Comparison of ENCODE assay signal across 8 cellular contexts in genomic region chr6:32194825-32195651, GRCh38. TPM values are rescaled to one million over a fixed set of nuclear protein-coding genes. Genes with fewer than 3 reads are reported as not detected.
A peak's percentile ranks its signal among the peaks of the same experiment; 100 is the strongest.
DNase-seq lines count a peak whose midpoint lies in the region; ATAC-seq, FAIRE-seq and TF ChIP-seq lines count a peak whose summit lies in the region.

No MANE protein-coding gene starts in this region.

- ATAC-seq in HG03354 (IDR thresholded peaks at IDR 0.05; ENCODE audit: poor library complexity, severe bottlenecking, unreplicated experiment) (no peak), GM21619 (IDR thresholded peaks at IDR 0.05; ENCODE audit: unreplicated experiment) (no peak)

- H3K27ac ChIP-seq in small intestine (ENCODE audit: low read depth in 1 of 2, low read length in 1 of 2), result peak overlapping the region; percentile 56 to 93

- no peaks in the 10 kb centered on the region for H3K36me3 ChIP-seq in small intestine (ENCODE audit: control insufficient read depth in 2 of 2, insufficient read depth in 2 of 2, low read length in 2 of 2)

- no peaks in the 10 kb centered on the region for H3K27me3 ChIP-seq in small intestine (ENCODE audit: control insufficient read depth in 2 of 2, insufficient read depth in 2 of 2, low read length in 2 of 2)

- no peak for DNase-seq in CD14-positive monocyte (ENCODE audit: low spot score)
- no peak for DNase-seq in GM18507 (ENCODE audit: extremely low spot score, insufficient read length, low read depth)
- DNase-seq in NCI-H2196 treated with DMSO at 0.1 percent for 48 hours (lab: John Stamatoyannopoulos, UW; ENCODE audit: unreplicated experiment), result peak; percentile 10
- DNase-seq in iPS DF 4.7 (ENCODE audit: extremely low read depth, low spot score), result peak; percentile 87
- DNase-seq in small intestine, result peak; percentile 58

- H3K4me1 Mint-ChIP-seq in CD14-positive monocyte, result peaks cover 56% of the 10 kb centered on the region
- H3K4me1 Mint-ChIP-seq in activated naive CD8-positive, alpha-beta T cell (ENCODE audit: low read depth), result peaks cover 41% of the 10 kb centered on the region

- TF ChIP-seq CTCF in CD14-positive monocyte (IDR thresholded peaks at IDR 0.05), result peak; percentile 74

- peaks cover 6 to 7% of the 10 kb centered on the region in 2 donors for H3K4me1 ChIP-seq in small intestine (ENCODE audit: control insufficient read depth in 2 of 2, insufficient read depth in 1 of 2, low read depth in 1 of 2, low read length in 1 of 2)

- H3K27me3 Mint-ChIP-seq in CD14-positive monocyte (ENCODE audit: low read depth in 3 of 3), result peaks cover 0 to 6% (median 2%) of the 10 kb centered on the region in 3 donors
- no peaks in the 10 kb centered on the region for H3K27me3 Mint-ChIP-seq in activated naive CD8-positive, alpha-beta T cell

- H3K36me3 Mint-ChIP-seq in CD14-positive monocyte, result peaks cover 6 to 13% of the 10 kb centered on the region in 2 donors
- H3K36me3 Mint-ChIP-seq in activated naive CD8-positive, alpha-beta T cell, result no peaks in the 10 kb centered on the region

- WGBS in small intestine, 3 donors, result 16 to 18% (median 17%) methylated on average over 15 of the region's 15 CpGs

- H3K4me3 Mint-ChIP-seq in CD14-positive monocyte, result peak overlapping the region; percentile 84 to 90
- peak overlapping the region; percentile 93 for H3K4me3 Mint-ChIP-seq in activated naive CD8-positive, alpha-beta T cell

- peak overlapping the region; percentile 97 to 100 (median 98) for H3K27ac Mint-ChIP-seq in CD14-positive monocyte
- peak overlapping the region; percentile 97 for H3K27ac Mint-ChIP-seq in activated naive CD8-positive, alpha-beta T cell

- intact Hi-C loops in CD14-positive monocyte (cut with micrococcal nuclease), result loop anchor here (1.0 to 5.0 kb wide), 5 partner anchors 16 to 78 kb away; partner anchors contain the start of genes FKBPL (in 2 of the 2) and RNF5 (in 2 of the 2)

- H3K9me3 ChIP-seq in small intestine (ENCODE audit: control insufficient read depth, low read depth), result no peaks in the 10 kb centered on the region

- peak overlapping the region; percentile 0 to 5 for H3K4me3 ChIP-seq in small intestine (ENCODE audit: low read depth in 1 of 2, low read length in 2 of 2)

- peaks cover 0 to 3% (median 0%) of the 10 kb centered on the region in 7 donors for H3K9me3 Mint-ChIP-seq in CD14-positive monocyte
- H3K9me3 Mint-ChIP-seq in activated naive CD8-positive, alpha-beta T cell (ENCODE audit: low read depth), result no peaks in the 10 kb centered on the region

- FAIRE-seq in GM18507 (lab: Jason Lieb, UNC) (peak; percentile 66), small intestine (lab: Jason Lieb, UNC) (no peak)

RNA-seq across cellular contexts. Expression of gene GPSM3, which starts 2.6 kb away (rescaled TPM):
- polyA plus RNA-seq in CD14-positive monocyte, result 100 to 1,000 TPM in 1 of 2 donors, 10 to 100 TPM in 1; 86.1 to 101 TPM
- polyA plus RNA-seq in small intestine, result 10 to 100 TPM in 2 of 3 donors, 1 to 10 TPM in 1; 6.0 to 31.3 (median 13.9) TPM

RNA-seq across cellular contexts. Expression of gene PBX2, which starts 5.0 kb away (rescaled TPM):
- polyA plus RNA-seq in CD14-positive monocyte (1 to 10 TPM; 1.9 to 4.0 TPM), small intestine (10 to 100 TPM; 17.6 to 39.5 (median 20.4) TPM)

RNA-seq across cellular contexts. Expression of gene AGER, which starts 11.0 kb away (rescaled TPM):
- polyA plus RNA-seq in CD14-positive monocyte (under 1 TPM in 1 of 2 donors, not detected in 1; 0.60 TPM), small intestine (10 to 100 TPM in 1 of 3 donors, 1 to 10 TPM in 2; 3.0 to 12.1 (median 6.4) TPM)

RNA-seq across cellular contexts. Expression of gene RNF5, which starts 16.8 kb away (rescaled TPM):
- polyA plus RNA-seq in CD14-positive monocyte (100 to 1,000 TPM in 1 of 2 donors, 10 to 100 TPM in 1; 83.5 to 108 TPM), small intestine (100 to 1,000 TPM; 114 to 232 (median 209) TPM)

RNA-seq across cellular contexts. Expression of gene AGPAT1, which starts 19.2 kb away (rescaled TPM):
- polyA plus RNA-seq in CD14-positive monocyte (10 to 100 TPM in 1 of 2 donors, 1 to 10 TPM in 1; 9.9 to 11.3 TPM), small intestine (10 to 100 TPM; 41.9 to 68.4 (median 58.1) TPM)

Comparison
In these comparisons a context has a peak if more than half of its experiments do, and no peak if none do; other contexts are left out.
1. DNase-seq: peak in NCI-H2196 treated with DMSO at 0.1 percent for 48 hours (single experiment), iPS DF 4.7 (single experiment) and small intestine (single experiment); none in CD14-positive monocyte (single experiment) and GM18507 (single experiment).